ENCODE assay signal across 1 cellular context in genomic region chr9:115941561-115942315, GRCh38.
TF ChIP-seq lines count a peak whose summit lies in the region.

No MANE protein-coding gene starts in this region.

TF ChIP-seq in GM23338, 12 proteins besides CTCF, POLR2A, EP300 and RAD21 (continued from another document):
- TF ChIP-seq REST (IDR thresholded peaks at IDR 0.05; ENCODE audit: unreplicated experiment) (no peak), EZH2phosphoT487 (IDR thresholded peaks at IDR 0.05; ENCODE audit: unreplicated experiment) (no peak), POLR2AphosphoS5 (IDR thresholded peaks at IDR 0.05; ENCODE audit: low read depth) (no peak)
TF ChIP-seq in GM23338: peak in this region for 0.
